Comparison of ENCODE assay signal across 1 cellular context in the genomic region with DNA sequence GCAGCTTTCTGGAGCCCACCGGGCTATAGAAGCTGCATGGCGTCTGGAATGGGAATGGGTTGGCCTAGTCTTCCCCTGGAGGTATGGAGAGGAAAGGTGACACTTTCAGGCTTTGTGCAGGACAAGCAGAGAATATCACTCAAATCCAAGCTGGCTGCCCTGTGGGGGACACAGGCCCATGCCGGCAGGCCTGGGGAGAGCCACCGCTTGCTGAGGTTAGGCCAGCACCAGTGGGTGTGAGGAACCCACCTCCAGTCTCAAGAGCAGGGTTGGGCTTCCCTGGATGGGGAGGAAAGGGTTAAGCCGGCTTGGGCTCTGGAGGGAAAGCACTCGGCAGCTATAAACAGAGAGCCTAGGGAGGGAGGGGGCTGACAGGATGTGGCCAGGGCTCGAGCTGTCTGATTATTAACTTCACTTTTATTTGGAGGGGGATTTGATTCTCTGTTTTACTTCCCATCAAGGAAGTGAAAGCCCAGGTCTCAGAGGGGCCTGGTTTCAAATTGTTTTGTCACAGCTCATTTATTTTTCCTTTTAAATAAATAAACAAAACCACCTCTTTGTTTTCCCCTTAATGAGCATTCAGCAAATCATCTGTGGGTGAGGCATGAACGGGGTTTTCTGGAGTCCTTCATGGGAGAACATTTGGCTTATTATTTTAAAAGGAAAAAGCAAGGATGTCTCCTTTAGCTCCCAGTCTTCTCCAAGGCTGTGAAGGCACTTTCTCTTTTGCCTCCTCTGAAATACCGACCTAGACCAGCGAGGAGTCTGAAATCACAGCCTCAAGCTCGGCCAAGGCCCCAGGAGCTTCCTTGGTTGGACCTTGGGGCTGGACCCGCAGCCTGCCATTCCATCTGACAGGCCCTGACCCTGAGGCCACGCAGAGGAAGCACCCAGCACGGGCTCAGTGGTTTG.
A peak's percentile ranks its signal among the peaks of the same experiment; 100 is the strongest.
TF ChIP-seq lines count a peak whose summit lies in the region.

No MANE protein-coding gene starts in this region.

TF ChIP-seq in HepG2, 621 proteins besides CTCF, POLR2A, EP300 and RAD21 (continued from another document and continues in another):
- peak; percentile 65 for TF ChIP-seq MED1 (CRISPR knock-in tag; IDR thresholded peaks at IDR 0.05)
- TF ChIP-seq, protein P1, sequence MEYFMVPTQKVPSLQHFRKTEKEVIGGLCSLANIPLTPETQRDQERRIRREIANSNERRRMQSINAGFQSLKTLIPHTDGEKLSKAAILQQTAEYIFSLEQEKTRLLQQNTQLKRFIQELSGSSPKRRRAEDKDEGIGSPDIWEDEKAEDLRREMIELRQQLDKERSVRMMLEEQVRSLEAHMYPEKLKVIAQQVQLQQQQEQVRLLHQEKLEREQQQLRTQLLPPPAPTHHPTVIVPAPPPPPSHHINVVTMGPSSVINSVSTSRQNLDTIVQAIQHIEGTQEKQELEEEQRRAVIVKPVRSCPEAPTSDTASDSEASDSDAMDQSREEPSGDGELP (IDR thresholded peaks at IDR 0.05; ENCODE audit: borderline replicate concordance, low read depth): no peak
- TF ChIP-seq, protein P2, sequence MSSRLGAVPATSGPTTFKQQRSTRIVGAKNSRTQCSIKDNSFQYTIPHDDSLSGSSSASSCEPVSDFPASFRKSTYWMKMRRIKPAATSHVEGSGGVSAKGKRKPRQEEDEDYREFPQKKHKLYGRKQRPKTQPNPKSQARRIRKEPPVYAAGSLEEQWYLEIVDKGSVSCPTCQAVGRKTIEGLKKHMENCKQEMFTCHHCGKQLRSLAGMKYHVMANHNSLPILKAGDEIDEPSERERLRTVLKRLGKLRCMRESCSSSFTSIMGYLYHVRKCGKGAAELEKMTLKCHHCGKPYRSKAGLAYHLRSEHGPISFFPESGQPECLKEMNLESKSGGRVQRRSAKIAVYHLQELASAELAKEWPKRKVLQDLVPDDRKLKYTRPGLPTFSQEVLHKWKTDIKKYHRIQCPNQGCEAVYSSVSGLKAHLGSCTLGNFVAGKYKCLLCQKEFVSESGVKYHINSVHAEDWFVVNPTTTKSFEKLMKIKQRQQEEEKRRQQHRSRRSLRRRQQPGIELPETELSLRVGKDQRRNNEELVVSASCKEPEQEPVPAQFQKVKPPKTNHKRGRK (CRISPR knock-in tag; IDR thresholded peaks at IDR 0.05): no peak
- no peak for TF ChIP-seq JDP2 (CRISPR knock-in tag; IDR thresholded peaks at IDR 0.05; ENCODE audit: borderline replicate concordance)
- TF ChIP-seq, protein P3, sequence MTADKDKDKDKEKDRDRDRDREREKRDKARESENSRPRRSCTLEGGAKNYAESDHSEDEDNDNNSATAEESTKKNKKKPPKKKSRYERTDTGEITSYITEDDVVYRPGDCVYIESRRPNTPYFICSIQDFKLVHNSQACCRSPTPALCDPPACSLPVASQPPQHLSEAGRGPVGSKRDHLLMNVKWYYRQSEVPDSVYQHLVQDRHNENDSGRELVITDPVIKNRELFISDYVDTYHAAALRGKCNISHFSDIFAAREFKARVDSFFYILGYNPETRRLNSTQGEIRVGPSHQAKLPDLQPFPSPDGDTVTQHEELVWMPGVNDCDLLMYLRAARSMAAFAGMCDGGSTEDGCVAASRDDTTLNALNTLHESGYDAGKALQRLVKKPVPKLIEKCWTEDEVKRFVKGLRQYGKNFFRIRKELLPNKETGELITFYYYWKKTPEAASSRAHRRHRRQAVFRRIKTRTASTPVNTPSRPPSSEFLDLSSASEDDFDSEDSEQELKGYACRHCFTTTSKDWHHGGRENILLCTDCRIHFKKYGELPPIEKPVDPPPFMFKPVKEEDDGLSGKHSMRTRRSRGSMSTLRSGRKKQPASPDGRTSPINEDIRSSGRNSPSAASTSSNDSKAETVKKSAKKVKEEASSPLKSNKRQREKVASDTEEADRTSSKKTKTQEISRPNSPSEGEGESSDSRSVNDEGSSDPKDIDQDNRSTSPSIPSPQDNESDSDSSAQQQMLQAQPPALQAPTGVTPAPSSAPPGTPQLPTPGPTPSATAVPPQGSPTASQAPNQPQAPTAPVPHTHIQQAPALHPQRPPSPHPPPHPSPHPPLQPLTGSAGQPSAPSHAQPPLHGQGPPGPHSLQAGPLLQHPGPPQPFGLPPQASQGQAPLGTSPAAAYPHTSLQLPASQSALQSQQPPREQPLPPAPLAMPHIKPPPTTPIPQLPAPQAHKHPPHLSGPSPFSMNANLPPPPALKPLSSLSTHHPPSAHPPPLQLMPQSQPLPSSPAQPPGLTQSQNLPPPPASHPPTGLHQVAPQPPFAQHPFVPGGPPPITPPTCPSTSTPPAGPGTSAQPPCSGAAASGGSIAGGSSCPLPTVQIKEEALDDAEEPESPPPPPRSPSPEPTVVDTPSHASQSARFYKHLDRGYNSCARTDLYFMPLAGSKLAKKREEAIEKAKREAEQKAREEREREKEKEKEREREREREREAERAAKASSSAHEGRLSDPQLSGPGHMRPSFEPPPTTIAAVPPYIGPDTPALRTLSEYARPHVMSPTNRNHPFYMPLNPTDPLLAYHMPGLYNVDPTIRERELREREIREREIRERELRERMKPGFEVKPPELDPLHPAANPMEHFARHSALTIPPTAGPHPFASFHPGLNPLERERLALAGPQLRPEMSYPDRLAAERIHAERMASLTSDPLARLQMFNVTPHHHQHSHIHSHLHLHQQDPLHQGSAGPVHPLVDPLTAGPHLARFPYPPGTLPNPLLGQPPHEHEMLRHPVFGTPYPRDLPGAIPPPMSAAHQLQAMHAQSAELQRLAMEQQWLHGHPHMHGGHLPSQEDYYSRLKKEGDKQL (CRISPR knock-in tag; IDR thresholded peaks at IDR 0.05; ENCODE audit: low read depth): no peak
- TF ChIP-seq DNMT3B (CRISPR knock-in tag; conservative IDR thresholded peaks at IDR 0.05): no peak
- no peak for TF ChIP-seq ZNF670 (CRISPR knock-in tag; IDR thresholded peaks at IDR 0.05; ENCODE audit: borderline replicate concordance)
- peak; percentile 61 for TF ChIP-seq GFI1 (CRISPR knock-in tag; IDR thresholded peaks at IDR 0.05; ENCODE audit: borderline replicate concordance)
- TF ChIP-seq ZNF329 (CRISPR knock-in tag; IDR thresholded peaks at IDR 0.05; ENCODE audit: low read depth): no peak
- no peak for TF ChIP-seq TCF12 (IDR thresholded peaks at IDR 0.05)
- TF ChIP-seq TCF12 (CRISPR knock-in tag; IDR thresholded peaks at IDR 0.05): no peak
- TF ChIP-seq NFRKB (IDR thresholded peaks at IDR 0.05): no peak
- TF ChIP-seq, protein P4, sequence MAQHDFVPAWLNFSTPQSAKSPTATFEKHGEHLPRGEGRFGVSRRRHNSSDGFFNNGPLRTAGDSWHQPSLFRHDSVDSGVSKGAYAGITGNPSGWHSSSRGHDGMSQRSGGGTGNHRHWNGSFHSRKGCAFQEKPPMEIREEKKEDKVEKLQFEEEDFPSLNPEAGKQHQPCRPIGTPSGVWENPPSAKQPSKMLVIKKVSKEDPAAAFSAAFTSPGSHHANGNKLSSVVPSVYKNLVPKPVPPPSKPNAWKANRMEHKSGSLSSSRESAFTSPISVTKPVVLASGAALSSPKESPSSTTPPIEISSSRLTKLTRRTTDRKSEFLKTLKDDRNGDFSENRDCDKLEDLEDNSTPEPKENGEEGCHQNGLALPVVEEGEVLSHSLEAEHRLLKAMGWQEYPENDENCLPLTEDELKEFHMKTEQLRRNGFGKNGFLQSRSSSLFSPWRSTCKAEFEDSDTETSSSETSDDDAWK (CRISPR knock-in tag; IDR thresholded peaks at IDR 0.05): no peak
- TF ChIP-seq ZNF564 (CRISPR knock-in tag; IDR thresholded peaks at IDR 0.05): no peak
- TF ChIP-seq ZNF598 (CRISPR knock-in tag; IDR thresholded peaks at IDR 0.05; ENCODE audit: borderline replicate concordance): peak; percentile 50; the same call in 1 of the 2 replicates
- TF ChIP-seq ZNF431 (CRISPR knock-in tag; IDR thresholded peaks at IDR 0.05; ENCODE audit: borderline replicate concordance, low read depth): no peak
- TF ChIP-seq, protein P5, sequence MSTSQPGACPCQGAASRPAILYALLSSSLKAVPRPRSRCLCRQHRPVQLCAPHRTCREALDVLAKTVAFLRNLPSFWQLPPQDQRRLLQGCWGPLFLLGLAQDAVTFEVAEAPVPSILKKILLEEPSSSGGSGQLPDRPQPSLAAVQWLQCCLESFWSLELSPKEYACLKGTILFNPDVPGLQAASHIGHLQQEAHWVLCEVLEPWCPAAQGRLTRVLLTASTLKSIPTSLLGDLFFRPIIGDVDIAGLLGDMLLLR (CRISPR knock-in tag; IDR thresholded peaks at IDR 0.05): no peak
- TF ChIP-seq, protein P6, sequence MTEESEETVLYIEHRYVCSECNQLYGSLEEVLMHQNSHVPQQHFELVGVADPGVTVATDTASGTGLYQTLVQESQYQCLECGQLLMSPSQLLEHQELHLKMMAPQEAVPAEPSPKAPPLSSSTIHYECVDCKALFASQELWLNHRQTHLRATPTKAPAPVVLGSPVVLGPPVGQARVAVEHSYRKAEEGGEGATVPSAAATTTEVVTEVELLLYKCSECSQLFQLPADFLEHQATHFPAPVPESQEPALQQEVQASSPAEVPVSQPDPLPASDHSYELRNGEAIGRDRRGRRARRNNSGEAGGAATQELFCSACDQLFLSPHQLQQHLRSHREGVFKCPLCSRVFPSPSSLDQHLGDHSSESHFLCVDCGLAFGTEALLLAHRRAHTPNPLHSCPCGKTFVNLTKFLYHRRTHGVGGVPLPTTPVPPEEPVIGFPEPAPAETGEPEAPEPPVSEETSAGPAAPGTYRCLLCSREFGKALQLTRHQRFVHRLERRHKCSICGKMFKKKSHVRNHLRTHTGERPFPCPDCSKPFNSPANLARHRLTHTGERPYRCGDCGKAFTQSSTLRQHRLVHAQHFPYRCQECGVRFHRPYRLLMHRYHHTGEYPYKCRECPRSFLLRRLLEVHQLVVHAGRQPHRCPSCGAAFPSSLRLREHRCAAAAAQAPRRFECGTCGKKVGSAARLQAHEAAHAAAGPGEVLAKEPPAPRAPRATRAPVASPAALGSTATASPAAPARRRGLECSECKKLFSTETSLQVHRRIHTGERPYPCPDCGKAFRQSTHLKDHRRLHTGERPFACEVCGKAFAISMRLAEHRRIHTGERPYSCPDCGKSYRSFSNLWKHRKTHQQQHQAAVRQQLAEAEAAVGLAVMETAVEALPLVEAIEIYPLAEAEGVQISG (CRISPR knock-in tag; IDR thresholded peaks at IDR 0.05): peak; percentile 22; the same call in 1 of the 2 replicates
- TF ChIP-seq DPF2 (CRISPR knock-in tag; IDR thresholded peaks at IDR 0.05; ENCODE audit: borderline replicate concordance, low read depth): peak; percentile 18; the same call in 1 of the 2 replicates
- no peak for TF ChIP-seq ATF1 (CRISPR knock-in tag; IDR thresholded peaks at IDR 0.05)
- TF ChIP-seq, protein P7, sequence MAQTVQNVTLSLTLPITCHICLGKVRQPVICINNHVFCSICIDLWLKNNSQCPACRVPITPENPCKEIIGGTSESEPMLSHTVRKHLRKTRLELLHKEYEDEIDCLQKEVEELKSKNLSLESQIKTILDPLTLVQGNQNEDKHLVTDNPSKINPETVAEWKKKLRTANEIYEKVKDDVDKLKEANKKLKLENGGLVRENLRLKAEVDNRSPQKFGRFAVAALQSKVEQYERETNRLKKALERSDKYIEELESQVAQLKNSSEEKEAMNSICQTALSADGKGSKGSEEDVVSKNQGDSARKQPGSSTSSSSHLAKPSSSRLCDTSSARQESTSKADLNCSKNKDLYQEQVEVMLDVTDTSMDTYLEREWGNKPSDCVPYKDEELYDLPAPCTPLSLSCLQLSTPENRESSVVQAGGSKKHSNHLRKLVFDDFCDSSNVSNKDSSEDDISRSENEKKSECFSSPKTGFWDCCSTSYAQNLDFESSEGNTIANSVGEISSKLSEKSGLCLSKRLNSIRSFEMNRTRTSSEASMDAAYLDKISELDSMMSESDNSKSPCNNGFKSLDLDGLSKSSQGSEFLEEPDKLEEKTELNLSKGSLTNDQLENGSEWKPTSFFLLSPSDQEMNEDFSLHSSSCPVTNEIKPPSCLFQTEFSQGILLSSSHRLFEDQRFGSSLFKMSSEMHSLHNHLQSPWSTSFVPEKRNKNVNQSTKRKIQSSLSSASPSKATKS (CRISPR knock-in tag; IDR thresholded peaks at IDR 0.05): no peak
- no peak for TF ChIP-seq ETV6 (CRISPR knock-in tag; conservative IDR thresholded peaks at IDR 0.05)
- TF ChIP-seq FOXJ3 (CRISPR knock-in tag; IDR thresholded peaks at IDR 0.05; ENCODE audit: borderline replicate concordance): no peak; the same call in 1 of the 2 replicates
- TF ChIP-seq, protein P8, sequence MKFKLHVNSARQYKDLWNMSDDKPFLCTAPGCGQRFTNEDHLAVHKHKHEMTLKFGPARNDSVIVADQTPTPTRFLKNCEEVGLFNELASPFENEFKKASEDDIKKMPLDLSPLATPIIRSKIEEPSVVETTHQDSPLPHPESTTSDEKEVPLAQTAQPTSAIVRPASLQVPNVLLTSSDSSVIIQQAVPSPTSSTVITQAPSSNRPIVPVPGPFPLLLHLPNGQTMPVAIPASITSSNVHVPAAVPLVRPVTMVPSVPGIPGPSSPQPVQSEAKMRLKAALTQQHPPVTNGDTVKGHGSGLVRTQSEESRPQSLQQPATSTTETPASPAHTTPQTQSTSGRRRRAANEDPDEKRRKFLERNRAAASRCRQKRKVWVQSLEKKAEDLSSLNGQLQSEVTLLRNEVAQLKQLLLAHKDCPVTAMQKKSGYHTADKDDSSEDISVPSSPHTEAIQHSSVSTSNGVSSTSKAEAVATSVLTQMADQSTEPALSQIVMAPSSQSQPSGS (CRISPR knock-in tag; IDR thresholded peaks at IDR 0.05): no peak
- no peak for TF ChIP-seq ZNF382 (CRISPR knock-in tag; IDR thresholded peaks at IDR 0.05; ENCODE audit: borderline replicate concordance)
- TF ChIP-seq HOXA9 (CRISPR knock-in tag; IDR thresholded peaks at IDR 0.05; ENCODE audit: borderline replicate concordance): no peak
- TF ChIP-seq TOE1 (CRISPR knock-in tag; IDR thresholded peaks at IDR 0.05): no peak
- peak; percentile 70 for TF ChIP-seq HDAC1 (CRISPR knock-in tag; IDR thresholded peaks at IDR 0.05)
- no peak for TF ChIP-seq PAF1 (CRISPR knock-in tag; IDR thresholded peaks at IDR 0.05)
- TF ChIP-seq RBFOX2 (IDR thresholded peaks at IDR 0.05; ENCODE audit: low read depth, low read length): no peak
